ENCODE assay signal across 29 cellular contexts in genomic region chr6:41181566-41181965, GRCh38. TPM values are rescaled to one million over a fixed set of nuclear protein-coding genes. Genes with fewer than 3 reads are reported as not detected.
A peak's percentile ranks its signal among the peaks of the same experiment; 100 is the strongest.
DNase-seq lines count a peak whose midpoint lies in the region; ATAC-seq and TF ChIP-seq lines count a peak whose summit lies in the region.
"Had no signal": no experiment of that assay in that cellular context is flagged by ENCODE, and none has a peak within 500 bp of the region (broad histone marks: within the 10 kb centered on the region; RNA-seq: fewer than 3 reads in every experiment).

No MANE protein-coding gene starts in this region.

- peak overlapping the region in 9 of 11 experiments; percentile 32 to 87 (median 65); a peak in 16 of 22 replicates for H3K4me2 ChIP-seq in BLaER1 treated with 17β-estradiol and CSF1 and Interleukin-3, amounts not matched to agents 10 nM and 100 nM
- H3K4me2 ChIP-seq: hepatocyte, neural progenitor cell had no signal

- CTCF ChIA-PET in HEK293T (lab: Yijun Ruan, JAX): interaction anchor here (0.6 to 1.7 kb wide), 4 partner anchors 10 to 164 kb away, joined by 3 to 11 read pairs (median 6); no protein-coding TSS in a partner anchor

- peak overlapping the region; percentile 27 for H3K27ac Mint-ChIP-seq in activated T-helper 17 cell treated with anti-CD3 and anti-CD28 coated beads, Interleukin-2, amount 50 U/mL, for 72 hours
- H3K27ac Mint-ChIP-seq: activated CD4-positive, alpha-beta T cell treated with anti-CD3 and anti-CD28 coated beads, Interleukin-2, amount 10 ng/mL, durations not matched to agents 24 days and 14 days; activated naive CD4-positive, alpha-beta T cell treated with anti-CD3 and anti-CD28 coated beads for 36 hours; activated T-cell treated with anti-CD3 and anti-CD28 coated beads, Interleukin-2, amount 50 U/mL, for 72 hours; brain; H9; neural progenitor cell; T-cell; type B pancreatic cell had no signal

- H3K9ac ChIP-seq in BLaER1 treated with 17β-estradiol and CSF1 and Interleukin-3, amounts not matched to agents 10 nM and 100 nM: no peak overlapping the region
- H3K9ac ChIP-seq: neural progenitor cell had no signal

- no peaks in the 10 kb centered on the region for H4K20me1 ChIP-seq in BLaER1 treated with 17β-estradiol and CSF1 and Interleukin-3, amounts not matched to agents 10 nM and 100 nM

- H3K4me1 Mint-ChIP-seq in activated T-helper 17 cell treated with anti-CD3 and anti-CD28 coated beads, Interleukin-2, amount 50 U/mL, for 72 hours: peaks cover 6% of the 10 kb centered on the region
- H3K4me1 Mint-ChIP-seq: brain, neural progenitor cell had no signal

- DNase-seq in EL (peak; percentile 18), kidney tubule cell (ENCODE audit: low spot score) (peak; percentile 30), amniotic stem cell (lab: John Stamatoyannopoulos, UW) (no peak), HEK293T (ENCODE audit: extremely low spot score) (no peak)
- DNase-seq: cerebellar nuclear complex, left lung, sigmoid colon, substantia nigra had no signal

- peaks cover 11 to 74% (median 54%) of the 10 kb centered on the region in 10 experiments; a peak in 19 of 20 replicates for H3K4me1 ChIP-seq in BLaER1 treated with 17β-estradiol and CSF1 and Interleukin-3, amounts not matched to agents 10 nM and 100 nM
- H3K4me1 ChIP-seq: BE2C, neural progenitor cell, sigmoid colon, SJSA1 had no signal

- H3K36me3 ChIP-seq in BLaER1 treated with 17β-estradiol and CSF1 and Interleukin-3, amounts not matched to agents 10 nM and 100 nM: peaks cover 0 to 33% (median 0%) of the 10 kb centered on the region in 11 experiments; a peak in 6 of 22 replicates
- H3K36me3 ChIP-seq: BE2C, left lung, neural progenitor cell, sigmoid colon, SJSA1 had no signal

- peaks cover 0 to 8% (median 0%) of the 10 kb centered on the region in 11 experiments; a peak in 2 of 22 replicates for H3K9me3 ChIP-seq in BLaER1 treated with 17β-estradiol and CSF1 and Interleukin-3, amounts not matched to agents 10 nM and 100 nM (replicated peaks in 1 of 11)
- H3K9me3 ChIP-seq: BE2C, left lung, sigmoid colon, SJSA1 had no signal

- no peaks in the 10 kb centered on the region for H3K36me3 Mint-ChIP-seq in activated T-helper 17 cell treated with anti-CD3 and anti-CD28 coated beads, Interleukin-2, amount 50 U/mL, for 72 hours (ENCODE audit: low read depth)
- H3K36me3 Mint-ChIP-seq: brain, immature natural killer cell, neural progenitor cell, T-cell, type B pancreatic cell had no signal

- H3K27me3 Mint-ChIP-seq in activated T-helper 17 cell treated with anti-CD3 and anti-CD28 coated beads, Interleukin-2, amount 50 U/mL, for 72 hours: peaks cover 9% of the 10 kb centered on the region

- H3K4me3 Mint-ChIP-seq in activated T-helper 17 cell treated with anti-CD3 and anti-CD28 coated beads, Interleukin-2, amount 50 U/mL, for 72 hours: no peak overlapping the region
- H3K4me3 Mint-ChIP-seq: activated CD4-positive, alpha-beta T cell treated with anti-CD3 and anti-CD28 coated beads, Interleukin-2, amount 10 ng/mL, durations not matched to agents 24 days and 14 days; activated naive CD4-positive, alpha-beta T cell treated with anti-CD3 and anti-CD28 coated beads for 36 hours; activated T-cell treated with anti-CD3 and anti-CD28 coated beads, Interleukin-2, amount 50 U/mL, for 72 hours; brain; H9; immature natural killer cell; neural progenitor cell; T-cell; type B pancreatic cell had no signal

- POLR2A ChIA-PET in HEK293T (lab: Yijun Ruan, JAX): no interaction called here

- no peaks in the 10 kb centered on the region for H3K9me3 Mint-ChIP-seq in activated T-helper 17 cell treated with anti-CD3 and anti-CD28 coated beads, Interleukin-2, amount 50 U/mL, for 72 hours
- H3K9me3 Mint-ChIP-seq: activated CD4-positive, alpha-beta T cell treated with anti-CD3 and anti-CD28 coated beads, Interleukin-2, amount 10 ng/mL, durations not matched to agents 24 days and 14 days; activated naive CD4-positive, alpha-beta T cell treated with anti-CD3 and anti-CD28 coated beads for 36 hours; activated T-cell treated with anti-CD3 and anti-CD28 coated beads, Interleukin-2, amount 50 U/mL, for 72 hours; brain; H9; immature natural killer cell; neural progenitor cell; T-cell; type B pancreatic cell had no signal

- H3K4me3 ChIP-seq in BLaER1 treated with 17β-estradiol and CSF1 and Interleukin-3, amounts not matched to agents 10 nM and 100 nM: no peak overlapping the region
- H3K4me3 ChIP-seq: hepatocyte, left lung, neural progenitor cell, sigmoid colon, SJSA1 had no signal

- no peaks in the 10 kb centered on the region for H3K27me3 ChIP-seq in BLaER1 treated with 17β-estradiol and CSF1 and Interleukin-3, amounts not matched to agents 10 nM and 100 nM
- H3K27me3 ChIP-seq: neural progenitor cell had no signal

- ATAC-seq in activated T-helper 17 cell treated with anti-CD3 and anti-CD28 coated beads, Interleukin-2, amount 50 U/mL, for 72 hours (replicated peaks): no peak
- no peak for ATAC-seq in HG03565 (IDR thresholded peaks at IDR 0.05; ENCODE audit: unreplicated experiment)
- no peak for ATAC-seq in GM18519 (IDR thresholded peaks at IDR 0.05; ENCODE audit: low FRiP score, unreplicated experiment)

- H3K27ac ChIP-seq in BLaER1 treated with 17β-estradiol and CSF1 and Interleukin-3, amounts not matched to agents 10 nM and 100 nM: peak overlapping the region in 9 of 11 experiments; percentile 4 to 97 (median 89); a peak in 15 of 22 replicates
- H3K27ac ChIP-seq: hepatocyte, neural progenitor cell, sigmoid colon, SJSA1 had no signal

TF ChIP-seq in HEK293T, 16 proteins besides CTCF, POLR2A, EP300 and RAD21:
- TF ChIP-seq ZNF384 (IDR thresholded peaks at IDR 0.05) (no peak), ELF4 (IDR thresholded peaks at IDR 0.05) (no peak), HDGF (IDR thresholded peaks at IDR 0.05; ENCODE audit: borderline replicate concordance) (no peak), ARNT (IDR thresholded peaks at IDR 0.05) (no peak), LEF1 (IDR thresholded peaks at IDR 0.05; ENCODE audit: borderline replicate concordance) (no peak), CTBP1 (IDR thresholded peaks at IDR 0.05; ENCODE audit: borderline replicate concordance) (no peak), FOXA1 (IDR thresholded peaks at IDR 0.05) (no peak)

RNA-seq across cellular contexts. Expression of gene TREM2, which starts 18.6 kb away (rescaled TPM):
- total RNA-seq in activated T-helper 17 cell treated with anti-CD3 and anti-CD28 coated beads, Interleukin-2, amount 50 U/mL, for 72 hours: not detected
- total RNA-seq: activated CD4-positive, alpha-beta T cell treated with anti-CD3 and anti-CD28 coated beads, Interleukin-2, amount 10 ng/mL, durations not matched to agents 24 days and 14 days; activated naive CD4-positive, alpha-beta T cell treated with anti-CD3 and anti-CD28 coated beads for 36 hours; activated T-cell treated with anti-CD3 and anti-CD28 coated beads, Interleukin-2, amount 50 U/mL, for 72 hours; dermis microvascular lymphatic vessel endothelial cell; endothelial cell of umbilical vein; G401; RPMI7951; SJSA1 had no signal

RNA-seq across cellular contexts. Expression of gene TREML2, which starts 19.4 kb away (rescaled TPM):
- 1 to 10 TPM; 3.3 to 6.2 TPM for total RNA-seq in activated T-helper 17 cell treated with anti-CD3 and anti-CD28 coated beads, Interleukin-2, amount 50 U/mL, for 72 hours
- total RNA-seq: dermis microvascular lymphatic vessel endothelial cell, endothelial cell of umbilical vein, fibroblast of lung, G401, RPMI7951, sigmoid colon, SJSA1 had no signal

RNA-seq across cellular contexts. Expression of gene TREML1, which starts 27.4 kb away (rescaled TPM):
- total RNA-seq in activated T-helper 17 cell treated with anti-CD3 and anti-CD28 coated beads, Interleukin-2, amount 50 U/mL, for 72 hours: not detected
- total RNA-seq: activated CD4-positive, alpha-beta T cell treated with anti-CD3 and anti-CD28 coated beads, Interleukin-2, amount 10 ng/mL, durations not matched to agents 24 days and 14 days; activated naive CD4-positive, alpha-beta T cell treated with anti-CD3 and anti-CD28 coated beads for 36 hours; activated T-cell treated with anti-CD3 and anti-CD28 coated beads, Interleukin-2, amount 50 U/mL, for 72 hours; dermis microvascular lymphatic vessel endothelial cell; endothelial cell of umbilical vein; fibroblast of lung; G401; H9; hepatocyte; RPMI7951; SJSA1 had no signal

RNA-seq across cellular contexts. Expression of gene TREML4, which starts 46.6 kb away (rescaled TPM):
- total RNA-seq in activated T-helper 17 cell treated with anti-CD3 and anti-CD28 coated beads, Interleukin-2, amount 50 U/mL, for 72 hours: not detected
- total RNA-seq: activated CD4-positive, alpha-beta T cell treated with anti-CD3 and anti-CD28 coated beads, Interleukin-2, amount 10 ng/mL, durations not matched to agents 24 days and 14 days; activated naive CD4-positive, alpha-beta T cell treated with anti-CD3 and anti-CD28 coated beads for 36 hours; activated T-cell treated with anti-CD3 and anti-CD28 coated beads, Interleukin-2, amount 50 U/mL, for 72 hours; dermis microvascular lymphatic vessel endothelial cell; endothelial cell of umbilical vein; fibroblast of lung; G401; H9; hepatocyte; RPMI7951; sigmoid colon; SJSA1; T-cell had no signal

Comparison
In these comparisons a context has a peak if more than half of its experiments do, and no peak if none do; other contexts are left out.
1. DNase-seq: peak in EL (single experiment) and kidney tubule cell (single experiment); none in amniotic stem cell (single experiment) and HEK293T (single experiment).